24 cellular contexts compared by ENCODE assay signal in genomic region chr6:5681480-5681879, GRCh38.
DNase-seq lines count a peak whose midpoint lies in the region; ATAC-seq and TF ChIP-seq lines count a peak whose summit lies in the region.
"Had no signal": no experiment of that assay in that cellular context is flagged by ENCODE, and none has a peak within 500 bp of the region (broad histone marks: within the 10 kb centered on the region; RNA-seq: fewer than 3 reads in every experiment).

No MANE protein-coding gene starts in this region.

- CTCF ChIA-PET in WTC11 (lab: Charles Lee) = interaction anchor here (1.4 kb wide), 1 partner anchor 211 kb away, joined by 3 read pairs; no protein-coding TSS in a partner anchor

- TF ChIP-seq CTCF in GM13976 (IDR thresholded peaks at IDR 0.05; ENCODE audit: borderline replicate concordance, control extremely low read depth, extremely low read depth, insufficient read depth, missing control alignments) (no peak), WTC11 (IDR thresholded peaks at IDR 0.05) (no peak)

- peak overlapping the region; percentile 19 to 84 (median 59) for H3K4me2 ChIP-seq in BLaER1 treated with 17β-estradiol and CSF1 and Interleukin-3, amounts not matched to agents 10 nM and 100 nM

- H3K36me3 ChIP-seq in BLaER1 treated with 17β-estradiol and CSF1 and Interleukin-3, amounts not matched to agents 10 nM and 100 nM = no peaks in the 10 kb centered on the region

- H3K9me3 ChIP-seq in BLaER1 treated with 17β-estradiol and CSF1 and Interleukin-3, amounts not matched to agents 10 nM and 100 nM (replicated peaks in 1 of 11) = peaks cover 0 to 11% (median 0%) of the 10 kb centered on the region in 11 experiments; a peak in 4 of 22 replicates
- H3K9me3 ChIP-seq: stomach had no signal

- ATAC-seq in WTC11 = no peak
- ATAC-seq in memory B cell (ENCODE audit: low read depth) = peak; percentile 93
- no peak for ATAC-seq in GM21717 (IDR thresholded peaks at IDR 0.05; ENCODE audit: unreplicated experiment)
- ATAC-seq: activated CD8-positive, alpha-beta memory T cell treated with anti-CD3 and anti-CD28 coated beads, Interleukin-2, amount 10 ng/mL, durations not matched to agents 7 days and 5 days; HCT116; natural killer cell had no signal

- POLR2A ChIA-PET in WTC11 (lab: Charles Lee) = no interaction called here

- H3K4me3 Mint-ChIP-seq in WTC11 = no peak overlapping the region
- peak overlapping the region; percentile 11 for H3K4me3 Mint-ChIP-seq in memory B cell
- H3K4me3 Mint-ChIP-seq: activated CD8-positive, alpha-beta memory T cell treated with anti-CD3 and anti-CD28 coated beads, Interleukin-2, amount 10 ng/mL, durations not matched to agents 7 days and 5 days; endodermal cell; natural killer cell; type B pancreatic cell had no signal

- H3K27me3 ChIP-seq in BLaER1 treated with 17β-estradiol and CSF1 and Interleukin-3, amounts not matched to agents 10 nM and 100 nM = no peaks in the 10 kb centered on the region
- H3K27me3 ChIP-seq: stomach had no signal

- in situ Hi-C loops in GM13976 (cut with MboI; ENCODE audit: low sequenced_read_pairs, unreplicated experiment) = no loop called here

- H3K9ac ChIP-seq in BLaER1 treated with 17β-estradiol and CSF1 and Interleukin-3, amounts not matched to agents 10 nM and 100 nM = peak overlapping the region in 6 of 11 experiments; percentile 14 to 43 (median 36); a peak in 5 of 22 replicates

- H3K36me3 Mint-ChIP-seq in WTC11 (peaks cover 6% of the 10 kb centered on the region; the same call in 1 of the 2 replicates), memory B cell (peaks cover 13% of the 10 kb centered on the region)
- H3K36me3 Mint-ChIP-seq: natural killer cell, type B pancreatic cell had no signal

- H3K27ac Mint-ChIP-seq in WTC11 (peak overlapping the region; percentile 20), memory B cell (peak overlapping the region; percentile 90)
- H3K27ac Mint-ChIP-seq: activated CD8-positive, alpha-beta memory T cell treated with anti-CD3 and anti-CD28 coated beads, Interleukin-2, amount 10 ng/mL, durations not matched to agents 7 days and 5 days; endodermal cell; natural killer cell; progenitor cell of endocrine pancreas; type B pancreatic cell had no signal

- H3K4me3 ChIP-seq in BLaER1 treated with 17β-estradiol and CSF1 and Interleukin-3, amounts not matched to agents 10 nM and 100 nM = no peak overlapping the region
- H3K4me3 ChIP-seq: SK-N-MC, stomach had no signal

- peak overlapping the region; percentile 0 to 50 (median 33); a peak in 16 of 22 replicates for H3K27ac ChIP-seq in BLaER1 treated with 17β-estradiol and CSF1 and Interleukin-3, amounts not matched to agents 10 nM and 100 nM
- no peak overlapping the region for H3K27ac ChIP-seq in caudate nucleus (ENCODE audit: low read depth, low read length)
- H3K27ac ChIP-seq: SK-N-MC, stomach had no signal

- peaks cover 27 to 39% (median 30%) of the 10 kb centered on the region in 10 experiments for H3K4me1 ChIP-seq in BLaER1 treated with 17β-estradiol and CSF1 and Interleukin-3, amounts not matched to agents 10 nM and 100 nM

- no peaks in the 10 kb centered on the region for H3K27me3 Mint-ChIP-seq in WTC11 (ENCODE audit: low read depth)
- H3K27me3 Mint-ChIP-seq in memory B cell = no peaks in the 10 kb centered on the region
- H3K27me3 Mint-ChIP-seq: activated CD8-positive, alpha-beta memory T cell treated with anti-CD3 and anti-CD28 coated beads, Interleukin-2, amount 10 ng/mL, durations not matched to agents 7 days and 5 days; progenitor cell of endocrine pancreas; type B pancreatic cell had no signal

- H3K9me3 Mint-ChIP-seq in WTC11 (peaks cover 5% of the 10 kb centered on the region), memory B cell (peaks cover 1% of the 10 kb centered on the region)
- H3K9me3 Mint-ChIP-seq: natural killer cell had no signal

- DNase-seq in GM13976 (ENCODE audit: low spot score) (peak; percentile 47), WTC11 (ENCODE audit: low spot score) (no peak), memory B cell (ENCODE audit: low spot score in 2 of 2) (peak in 1 of 2 donors; percentile 41), SKM-1 treated with dmso at 0.1 percent for 144 hours (lab: John Stamatoyannopoulos, UW; ENCODE audit: unreplicated experiment) (no peak), EL (no peak), caudate nucleus (lab: John Stamatoyannopoulos, UW) (no peak)
- DNase-seq: activated CD4-positive, alpha-beta T cell treated with anti-CD3 and anti-CD28 coated beads for 1 hour; activated CD8-positive, alpha-beta memory T cell treated with anti-CD3 and anti-CD28 coated beads, Interleukin-2, amount 10 ng/mL, durations not matched to agents 7 days and 5 days; activated effector memory CD4-positive, alpha-beta T cell treated with anti-CD3 and anti-CD28 coated beads, Interleukin-2, amount 50 U/mL, for 16 hours; endodermal cell; foreskin fibroblast; mesendoderm; natural killer cell; NCI-H1694 treated with DMSO at 0.1 percent for 48 hours; NCI-H226; stimulated activated CD4-positive, alpha-beta T cell treated with anti-CD3 and anti-CD28 coated beads, Interleukin-2, amount 100 ng/mL, for 24 hours; stomach; T-helper 9 cell had no signal

- H4K20me1 ChIP-seq in BLaER1 treated with 17β-estradiol and CSF1 and Interleukin-3, amounts not matched to agents 10 nM and 100 nM = no peaks in the 10 kb centered on the region

- peaks cover 23% of the 10 kb centered on the region for H3K4me1 Mint-ChIP-seq in WTC11
- peaks cover 22% of the 10 kb centered on the region for H3K4me1 Mint-ChIP-seq in memory B cell
- H3K4me1 Mint-ChIP-seq: activated CD8-positive, alpha-beta memory T cell treated with anti-CD3 and anti-CD28 coated beads, Interleukin-2, amount 10 ng/mL, durations not matched to agents 7 days and 5 days; endodermal cell had no signal

TF ChIP-seq in WTC11, 78 proteins besides CTCF, POLR2A, EP300 and RAD21 (continues in another document):
- TF ChIP-seq NFYB (CRISPR knock-in tag; conservative IDR thresholded peaks at IDR 0.05; ENCODE audit: low read depth) (no peak), E2F5 (CRISPR knock-in tag; IDR thresholded peaks at IDR 0.05) (no peak), SP1 (CRISPR knock-in tag; conservative IDR thresholded peaks at IDR 0.05) (no peak), RORB (CRISPR knock-in tag; IDR thresholded peaks at IDR 0.05) (no peak), SMAD3 (CRISPR knock-in tag; IDR thresholded peaks at IDR 0.05; ENCODE audit: borderline replicate concordance) (no peak), NR3C1 (CRISPR knock-in tag; conservative IDR thresholded peaks at IDR 0.05; ENCODE audit: low read depth) (no peak), GTF2I (CRISPR knock-in tag; conservative IDR thresholded peaks at IDR 0.05) (no peak), KAT7 (CRISPR knock-in tag; IDR thresholded peaks at IDR 0.05; ENCODE audit: borderline replicate concordance) (no peak), ATF2 (CRISPR knock-in tag; IDR thresholded peaks at IDR 0.05; ENCODE audit: borderline replicate concordance, low read depth) (no peak)
- TF ChIP-seq, protein P1, sequence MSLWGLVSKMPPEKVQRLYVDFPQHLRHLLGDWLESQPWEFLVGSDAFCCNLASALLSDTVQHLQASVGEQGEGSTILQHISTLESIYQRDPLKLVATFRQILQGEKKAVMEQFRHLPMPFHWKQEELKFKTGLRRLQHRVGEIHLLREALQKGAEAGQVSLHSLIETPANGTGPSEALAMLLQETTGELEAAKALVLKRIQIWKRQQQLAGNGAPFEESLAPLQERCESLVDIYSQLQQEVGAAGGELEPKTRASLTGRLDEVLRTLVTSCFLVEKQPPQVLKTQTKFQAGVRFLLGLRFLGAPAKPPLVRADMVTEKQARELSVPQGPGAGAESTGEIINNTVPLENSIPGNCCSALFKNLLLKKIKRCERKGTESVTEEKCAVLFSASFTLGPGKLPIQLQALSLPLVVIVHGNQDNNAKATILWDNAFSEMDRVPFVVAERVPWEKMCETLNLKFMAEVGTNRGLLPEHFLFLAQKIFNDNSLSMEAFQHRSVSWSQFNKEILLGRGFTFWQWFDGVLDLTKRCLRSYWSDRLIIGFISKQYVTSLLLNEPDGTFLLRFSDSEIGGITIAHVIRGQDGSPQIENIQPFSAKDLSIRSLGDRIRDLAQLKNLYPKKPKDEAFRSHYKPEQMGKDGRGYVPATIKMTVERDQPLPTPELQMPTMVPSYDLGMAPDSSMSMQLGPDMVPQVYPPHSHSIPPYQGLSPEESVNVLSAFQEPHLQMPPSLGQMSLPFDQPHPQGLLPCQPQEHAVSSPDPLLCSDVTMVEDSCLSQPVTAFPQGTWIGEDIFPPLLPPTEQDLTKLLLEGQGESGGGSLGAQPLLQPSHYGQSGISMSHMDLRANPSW (CRISPR knock-in tag; conservative IDR thresholded peaks at IDR 0.05; ENCODE audit: low read depth) = no peak
